ENCODE assay signal across 8 cellular contexts in the genomic region with DNA sequence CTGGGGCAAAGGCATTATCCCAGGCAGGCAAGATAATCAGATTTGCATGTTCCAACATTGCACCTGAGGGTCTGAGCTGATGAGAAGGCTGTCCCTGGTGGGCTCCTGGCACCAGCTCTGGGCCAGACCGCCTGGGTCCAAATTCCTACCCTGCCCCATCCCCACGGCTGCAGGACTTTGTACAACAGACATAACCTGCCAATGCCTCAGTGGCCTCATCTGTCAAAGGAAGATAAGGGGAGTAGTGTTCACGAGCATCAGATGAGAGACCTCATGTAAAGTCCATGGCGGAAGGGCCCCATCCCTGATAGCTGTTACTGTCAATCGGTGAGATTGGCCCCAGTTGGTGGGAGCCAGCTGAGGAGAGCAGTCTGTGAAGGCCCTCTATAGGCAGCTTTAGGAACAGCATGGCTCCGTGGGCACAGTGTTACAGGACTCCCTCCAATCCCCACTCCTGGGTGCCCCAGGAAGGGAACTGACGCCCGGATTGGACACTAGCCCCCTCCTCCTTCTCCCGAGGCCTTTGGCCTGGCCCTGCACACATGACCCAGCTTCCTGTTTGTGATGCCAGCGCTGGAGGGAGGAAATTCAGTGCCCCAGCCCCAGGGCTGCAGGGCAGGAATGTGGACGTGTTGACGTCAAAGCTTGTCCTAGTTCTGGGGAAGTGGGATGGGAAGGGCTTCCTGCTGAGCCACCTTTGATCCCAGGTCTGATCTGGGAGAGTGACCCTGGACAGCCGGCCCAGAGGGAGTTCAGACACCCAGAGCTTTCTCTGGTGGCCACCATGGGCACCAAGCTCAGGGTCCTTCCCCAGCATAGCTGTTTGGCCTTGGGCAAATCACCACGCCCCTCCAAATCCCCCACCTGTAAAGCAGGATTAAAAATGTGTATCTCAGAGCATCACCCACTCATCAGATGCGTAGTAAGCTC. TPM values are rescaled to one million over a fixed set of nuclear protein-coding genes. Genes with fewer than 3 reads are reported as not detected.
DNase-seq lines count a peak whose midpoint lies in the region; ATAC-seq and TF ChIP-seq lines count a peak whose summit lies in the region.

No MANE protein-coding gene starts in this region.

- intact Hi-C loops in lower leg skin (cut with DNase I; ENCODE audit: low total_unique reads) = loop anchor here (5.0 kb wide), 2 partner anchors 58 to 583 kb away; a partner anchor contains a TSS

- TF ChIP-seq POLR2A in lower leg skin (IDR thresholded peaks at IDR 0.05) = no peak

- DNase-seq in NCI-H1417 (lab: John Stamatoyannopoulos, UW) (peak; percentile 26 to 51 (median 48)), NCI-H1417 treated with DMSO at 0.1 percent for 48 hours (lab: John Stamatoyannopoulos, UW) (no peak), NCI-H2171 treated with DMSO at 0.1 percent for 48 hours (lab: John Stamatoyannopoulos, UW) (peak; percentile 5), coronary artery (ENCODE audit: low spot score) (peak; percentile 92), lower leg skin (ENCODE audit: low spot score in 2 of 2) (peak; percentile 86 to 96)
- peak; percentile 82 for DNase-seq in activated CD4-positive, alpha-beta T cell treated with anti-CD3 and anti-CD28 coated beads for 48 hours
- peak; percentile 55 to 58 for DNase-seq in stimulated activated CD4-positive, alpha-beta T cell treated with anti-CD3 and anti-CD28 coated beads, Interleukin-4, amount 100 ng/mL, for 4 hours

- 27 to 36% methylated on average over 13 to 15 of the region's 15 CpGs for WGBS in lower leg skin, 2 donors

- TF ChIP-seq CTCF in coronary artery (IDR thresholded peaks at IDR 0.05) (peak; percentile 89), lower leg skin (IDR thresholded peaks at IDR 0.05) (no peak)

- peak; percentile 55 for ATAC-seq in HG02571 (IDR thresholded peaks at IDR 0.05; ENCODE audit: unreplicated experiment)

- H3K4me3 ChIP-seq in coronary artery (no peak overlapping the region), lower leg skin (ENCODE audit: low read depth, poor library complexity, severe bottlenecking) (no peak overlapping the region)

- peak overlapping the region; percentile 62 to 76 for H3K27ac ChIP-seq in coronary artery

RNA-seq across cellular contexts. Expression of a gene that starts 56.2 kb away (rescaled TPM):
- total RNA-seq in lower leg skin = 1,000 to 10,000 TPM in 3 of 4 donors, 100 to 1,000 TPM in 1; 811 to 2,389 (median 1,820) TPM
